ENCODE assay signal across 11 cellular contexts in genomic region chr10:79072041-79072441, GRCh38. TPM values are rescaled to one million over a fixed set of nuclear protein-coding genes. Genes with fewer than 3 reads are reported as not detected.
DNase-seq lines count a peak whose midpoint lies in the region; ATAC-seq and TF ChIP-seq lines count a peak whose summit lies in the region.
"Had no signal": no experiment of that assay in that cellular context is flagged by ENCODE, and none has a peak within 500 bp of the region (broad histone marks: within the 10 kb centered on the region; RNA-seq: fewer than 3 reads in every experiment).

No MANE protein-coding gene starts in this region.

- DNase-seq in CD4-positive, alpha-beta memory T cell = no peak
- DNase-seq in glomerular visceral epithelial cell (ENCODE audit: extremely low spot score) (peak; percentile 55), psoas muscle (no peak), H4 (ENCODE audit: low spot score) (no peak), KBM-7 (no peak)
- DNase-seq in activated naive CD4-positive, alpha-beta T cell treated with anti-CD3 and anti-CD28 coated beads, Interleukin-2, amount 10 ng/mL, durations not matched to agents 7 days and 5 days = no peak
- DNase-seq: activated CD8-positive, alpha-beta memory T cell treated with anti-CD3 and anti-CD28 coated beads, Interleukin-2, amount 10 ng/mL, durations not matched to agents 7 days and 5 days; GF-D8; NCI-H510A had no signal

- peaks cover 0 to 2% (median 0%) of the 10 kb centered on the region in 8 donors for H3K9me3 Mint-ChIP-seq in CD4-positive, alpha-beta memory T cell
- no peaks in the 10 kb centered on the region for H3K9me3 Mint-ChIP-seq in activated naive CD4-positive, alpha-beta T cell treated with anti-CD3 and anti-CD28 coated beads, Interleukin-2, amount 10 ng/mL, durations not matched to agents 7 days and 5 days

- POLR2A ChIA-PET in CD4-positive, alpha-beta memory T cell (lab: Charles Lee; ENCODE audit: partially characterized antibody) = no interaction called here

- H3K36me3 Mint-ChIP-seq in CD4-positive, alpha-beta memory T cell = peaks cover 0 to 6% of the 10 kb centered on the region in 2 donors
- H3K36me3 Mint-ChIP-seq in activated naive CD4-positive, alpha-beta T cell treated with anti-CD3 and anti-CD28 coated beads, Interleukin-2, amount 10 ng/mL, durations not matched to agents 7 days and 5 days = peaks cover 7% of the 10 kb centered on the region
- H3K36me3 Mint-ChIP-seq: activated CD8-positive, alpha-beta memory T cell treated with anti-CD3 and anti-CD28 coated beads, Interleukin-2, amount 10 ng/mL, durations not matched to agents 7 days and 5 days had no signal

- H3K4me1 ChIP-seq in CD4-positive, alpha-beta memory T cell (ENCODE audit: insufficient read depth, low read length) = peaks cover 39% of the 10 kb centered on the region
- peaks cover 59% of the 10 kb centered on the region for H3K4me1 ChIP-seq in psoas muscle

- no peaks in the 10 kb centered on the region for H3K27me3 ChIP-seq in CD4-positive, alpha-beta memory T cell (ENCODE audit: insufficient read depth, low read length)
- H3K27me3 ChIP-seq in psoas muscle (ENCODE audit: insufficient read depth in 3 of 3, low read length in 2 of 3) = no peaks in the 10 kb centered on the region

- no peaks in the 10 kb centered on the region for H3K9me3 ChIP-seq in CD4-positive, alpha-beta memory T cell (ENCODE audit: control insufficient read depth in 1 of 2, low read length in 2 of 2)
- H3K9me3 ChIP-seq in psoas muscle = no peaks in the 10 kb centered on the region

- H3K36me3 ChIP-seq in CD4-positive, alpha-beta memory T cell (ENCODE audit: insufficient read depth, low read length) = no peaks in the 10 kb centered on the region
- no peaks in the 10 kb centered on the region for H3K36me3 ChIP-seq in psoas muscle (ENCODE audit: insufficient read depth in 1 of 2, low read depth in 1 of 2)

- no peak overlapping the region for H3K4me3 ChIP-seq in CD4-positive, alpha-beta memory T cell (ENCODE audit: low read length in 2 of 2)
- H3K4me3 ChIP-seq in psoas muscle = peak overlapping the region; percentile 94

- no peaks in the 10 kb centered on the region for H3K27me3 Mint-ChIP-seq in CD4-positive, alpha-beta memory T cell
- H3K27me3 Mint-ChIP-seq in activated naive CD4-positive, alpha-beta T cell treated with anti-CD3 and anti-CD28 coated beads, Interleukin-2, amount 10 ng/mL, durations not matched to agents 7 days and 5 days = peaks cover 68% of the 10 kb centered on the region

- H3K27ac ChIP-seq in CD4-positive, alpha-beta memory T cell (ENCODE audit: low read depth, low read length) = no peak overlapping the region
- peak overlapping the region; percentile 97 for H3K27ac ChIP-seq in VCaP
- H3K27ac ChIP-seq in psoas muscle = no peak overlapping the region

- ATAC-seq in psoas muscle = no peak
- no peak for ATAC-seq in HG02763 (IDR thresholded peaks at IDR 0.05; ENCODE audit: unreplicated experiment)
- ATAC-seq: activated CD8-positive, alpha-beta memory T cell treated with anti-CD3 and anti-CD28 coated beads, Interleukin-2, amount 10 ng/mL, durations not matched to agents 7 days and 5 days had no signal

- TF ChIP-seq CTCF in VCaP (conservative IDR thresholded peaks at IDR 0.05) = no peak
- TF ChIP-seq CTCF in psoas muscle (IDR thresholded peaks at IDR 0.05) = no peak

- intact Hi-C loops in CD4-positive, alpha-beta memory T cell (cut with micrococcal nuclease) = no loop called here
- intact Hi-C loops in psoas muscle (cut with DNase I) = loop anchor here (5.0 kb wide), 2 partner anchors 75 to 120 kb away; no protein-coding TSS in a partner anchor

- peak overlapping the region in 3 of 7 donors; percentile 37 to 74 (median 37) for H3K27ac Mint-ChIP-seq in CD4-positive, alpha-beta memory T cell
- no peak overlapping the region for H3K27ac Mint-ChIP-seq in activated naive CD4-positive, alpha-beta T cell treated with anti-CD3 and anti-CD28 coated beads, Interleukin-2, amount 10 ng/mL, durations not matched to agents 7 days and 5 days
- H3K27ac Mint-ChIP-seq: activated CD8-positive, alpha-beta memory T cell treated with anti-CD3 and anti-CD28 coated beads, Interleukin-2, amount 10 ng/mL, durations not matched to agents 7 days and 5 days had no signal

- CTCF ChIA-PET in CD4-positive, alpha-beta memory T cell (lab: Charles Lee; ENCODE audit: partially characterized antibody) = interaction anchor here (1.3 kb wide), 1 partner anchor 123 kb away, joined by 3 read pairs; no protein-coding TSS in a partner anchor
- CTCF ChIA-PET in activated naive CD4-positive, alpha-beta T cell treated with anti-CD3 and anti-CD28 coated beads, Interleukin-2, amount 10 ng/mL, durations not matched to agents 7 days and 5 days (lab: Charles Lee) = interaction anchor here (1.1 kb wide), 1 partner anchor 13 kb away, joined by 3 read pairs; no protein-coding TSS in a partner anchor

- 52 to 67% (median 65%) methylated on average over 8 of the region's 8 CpGs for WGBS in psoas muscle, 3 donors

- H3K4me3 Mint-ChIP-seq in CD4-positive, alpha-beta memory T cell = peak overlapping the region; percentile 29 to 97 (median 63)
- H3K4me3 Mint-ChIP-seq in activated naive CD4-positive, alpha-beta T cell treated with anti-CD3 and anti-CD28 coated beads, Interleukin-2, amount 10 ng/mL, durations not matched to agents 7 days and 5 days = no peak overlapping the region
- H3K4me3 Mint-ChIP-seq: activated CD8-positive, alpha-beta memory T cell treated with anti-CD3 and anti-CD28 coated beads, Interleukin-2, amount 10 ng/mL, durations not matched to agents 7 days and 5 days had no signal

- H3K4me1 Mint-ChIP-seq in CD4-positive, alpha-beta memory T cell = peaks cover 12 to 67% (median 33%) of the 10 kb centered on the region in 4 donors
- peaks cover 25% of the 10 kb centered on the region for H3K4me1 Mint-ChIP-seq in activated naive CD4-positive, alpha-beta T cell treated with anti-CD3 and anti-CD28 coated beads, Interleukin-2, amount 10 ng/mL, durations not matched to agents 7 days and 5 days

- in situ Hi-C loops in KBM-7 (cut with MboI; ENCODE audit: low pct_unique_long_range_greater_than_20kb, low sequenced_read_pairs) = no loop called here

RNA-seq across cellular contexts. Expression of gene ZMIZ1, which starts 3.3 kb away (rescaled TPM):
- total RNA-seq in CD4-positive, alpha-beta memory T cell = 10 to 100 TPM; 23.1 to 25.4 TPM
- 1 to 10 TPM in 1 of 2 donors, under 1 TPM in 1; 0.58 to 4.9 TPM for polyA plus RNA-seq in CD4-positive, alpha-beta memory T cell
- 10 to 100 TPM; 30.0 to 37.6 (median 35.4) TPM for total RNA-seq in psoas muscle
- polyA plus RNA-seq in psoas muscle = 10 to 100 TPM; 10.4 to 24.3 (median 22.0) TPM
- 10.9 and 13.5 TPM in 2 replicates for total RNA-seq in H4 (2014; rRNA removed; shearing (Covaris generic))
